ENCODE assay signal across 9 cellular contexts in the genomic region with DNA sequence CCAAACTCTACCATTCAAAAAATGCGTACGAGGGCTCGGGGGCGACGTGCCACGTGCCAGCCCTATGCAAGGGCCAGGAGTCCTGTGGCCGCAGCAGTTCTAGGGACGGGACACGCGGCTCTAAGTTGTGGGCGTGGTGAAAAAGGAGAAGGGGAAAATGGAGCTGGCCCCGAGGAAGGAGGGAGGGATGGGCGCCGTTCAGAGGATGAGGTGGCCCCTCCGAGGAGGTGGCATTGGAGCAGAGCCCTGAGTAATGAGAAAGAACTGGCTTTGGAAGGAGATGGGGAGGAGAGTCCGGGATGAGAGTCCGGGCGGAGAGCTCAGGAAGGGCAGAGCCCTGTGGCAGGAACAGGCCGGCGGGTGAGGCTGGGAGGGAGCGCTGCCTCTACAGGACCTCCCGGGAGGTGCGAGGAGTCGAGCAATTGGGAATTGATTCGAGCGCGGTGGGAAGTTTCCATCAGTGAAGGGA. TPM values are rescaled to one million over a fixed set of nuclear protein-coding genes. Genes with fewer than 3 reads are reported as not detected.
DNase-seq lines count a peak whose midpoint lies in the region; ATAC-seq and TF ChIP-seq lines count a peak whose summit lies in the region.
"Had no signal": no experiment of that assay in that cellular context is flagged by ENCODE, and none has a peak within 500 bp of the region (broad histone marks: within the 10 kb centered on the region; RNA-seq: fewer than 3 reads in every experiment).

No MANE protein-coding gene starts in this region.

- no peak overlapping the region for H3K27ac ChIP-seq in esophagus (ENCODE audit: low read depth in 2 of 2, low read length in 1 of 2)
- H3K27ac ChIP-seq: HL-60 had no signal

- H3K9me3 Mint-ChIP-seq in neural crest cell = no peaks in the 10 kb centered on the region

- H3K36me3 Mint-ChIP-seq in neural crest cell (ENCODE audit: low read depth) = no peaks in the 10 kb centered on the region

- 3 to 7% methylated on average over 18 to 27 of the region's 27 CpGs for WGBS in esophagus, 2 donors

- H3K36me3 ChIP-seq in esophagus (ENCODE audit: control insufficient read depth in 2 of 2, insufficient read depth in 2 of 2, low read length in 1 of 2) = no peaks in the 10 kb centered on the region

- no peak overlapping the region for H3K27ac Mint-ChIP-seq in neural crest cell (ENCODE audit: unreplicated experiment)

- ATAC-seq in HG02970 (IDR thresholded peaks at IDR 0.05; ENCODE audit: low FRiP score, unreplicated experiment) (no peak), GM21529 (IDR thresholded peaks at IDR 0.05; ENCODE audit: unreplicated experiment) (no peak), HG02759 (IDR thresholded peaks at IDR 0.05; ENCODE audit: unreplicated experiment) (no peak)

- H3K9me3 ChIP-seq in esophagus (ENCODE audit: control insufficient read depth in 2 of 2, insufficient read depth in 1 of 2, low read depth in 1 of 2, low read length in 1 of 2) = peaks cover 3 to 9% of the 10 kb centered on the region in 2 donors

- H3K27me3 Mint-ChIP-seq in neural crest cell (ENCODE audit: low read depth) = peaks cover 39% of the 10 kb centered on the region

- DNase-seq in COLO668 (lab: John Stamatoyannopoulos, UW; ENCODE audit: unreplicated experiment) = peak; percentile 40
- peak; percentile 68 for DNase-seq in NCI-H69 (lab: John Stamatoyannopoulos, UW)
- DNase-seq in neural crest cell (ENCODE audit: low read depth, low spot score) = no peak
- no peak for DNase-seq in NCI-H526 treated with DMSO at 0.1 percent for 48 hours (lab: John Stamatoyannopoulos, UW)

- peak overlapping the region; percentile 56 for H3K4me3 Mint-ChIP-seq in neural crest cell

- no peak for TF ChIP-seq CTCF in neural crest cell (conservative IDR thresholded peaks at IDR 0.05)

- peaks cover 3 to 10% of the 10 kb centered on the region in 2 donors for H3K4me1 ChIP-seq in esophagus (ENCODE audit: control insufficient read depth in 2 of 2, insufficient read depth in 2 of 2, low read length in 1 of 2)

- no peaks in the 10 kb centered on the region for H3K27me3 ChIP-seq in esophagus (ENCODE audit: control insufficient read depth in 1 of 2, insufficient read depth in 2 of 2, low read length in 2 of 2)

- H3K4me3 ChIP-seq in esophagus (ENCODE audit: low read depth in 1 of 2, low read length in 2 of 2) = peak overlapping the region; percentile 28 to 36

- peaks cover 24% of the 10 kb centered on the region for H3K4me1 Mint-ChIP-seq in neural crest cell

RNA-seq across cellular contexts. Expression of gene OTUB1, which starts 21.0 kb away (rescaled TPM):
- polyA plus RNA-seq in esophagus = 10 to 100 TPM; 54.6 to 91.5 TPM
- 122 and 124 TPM in 2 replicates for total RNA-seq in neural crest cell

RNA-seq across cellular contexts. Expression of gene FLRT1, which starts 28.5 kb away (rescaled TPM):
- polyA plus RNA-seq in esophagus = under 1 TPM; 0.04 to 0.08 TPM
- total RNA-seq in neural crest cell = 2.4 and 3.0 TPM in 2 replicates

RNA-seq across cellular contexts. Expression of gene COX8A, which starts 32.8 kb away (rescaled TPM):
- 1,000 to 10,000 TPM in 1 of 2 donors, 100 to 1,000 TPM in 1; 737 to 1,011 TPM for polyA plus RNA-seq in esophagus
- total RNA-seq in neural crest cell = 349 and 389 TPM in 2 replicates

Comparison
In these comparisons a context has a peak if more than half of its experiments do, and no peak if none do; other contexts are left out.
1. DNase-seq: peak in COLO668 (single experiment) and NCI-H69 (single experiment); none in neural crest cell (single experiment) and NCI-H526 treated with DMSO at 0.1 percent for 48 hours (single experiment).